16 cellular contexts compared by ENCODE assay signal in the genomic region with DNA sequence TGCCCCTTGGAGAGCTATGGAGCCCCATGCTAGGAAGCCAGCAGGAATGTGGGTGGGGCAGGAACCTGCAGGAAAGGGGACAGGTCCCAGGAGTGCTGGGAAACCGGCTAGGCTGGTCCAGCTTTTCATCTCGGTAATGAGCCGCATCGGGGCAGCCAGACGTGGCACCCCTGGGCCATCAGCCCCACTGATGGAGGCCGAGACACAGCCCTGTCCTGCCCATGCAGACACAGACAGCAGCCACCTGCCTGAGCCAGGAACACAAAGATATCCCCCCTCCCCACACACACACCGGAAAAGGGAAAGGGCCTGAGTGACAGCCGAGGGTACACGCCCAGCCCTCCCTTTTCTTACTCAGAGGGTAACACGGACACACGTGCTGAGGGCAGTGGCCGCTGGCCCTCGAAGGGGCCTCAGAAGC. TPM values are rescaled to one million over a fixed set of nuclear protein-coding genes. Genes with fewer than 3 reads are reported as not detected.
DNase-seq lines count a peak whose midpoint lies in the region; TF ChIP-seq lines count a peak whose summit lies in the region.
"Had no signal": no experiment of that assay in that cellular context is flagged by ENCODE, and none has a peak within 500 bp of the region (broad histone marks: within the 10 kb centered on the region; RNA-seq: fewer than 3 reads in every experiment).

No MANE protein-coding gene starts in this region.

- H3K27ac ChIP-seq in prostate gland (peak overlapping the region; percentile 38 to 54), right atrium auricular region (no peak overlapping the region)
- H3K27ac ChIP-seq: cardiac muscle cell had no signal

- TF ChIP-seq CTCF in prostate gland (IDR thresholded peaks at IDR 0.05) = no peak
- no peak for TF ChIP-seq CTCF in right atrium auricular region (IDR thresholded peaks at IDR 0.05)

- peak; percentile 81 for DNase-seq in DMS79 treated with DMSO at 0.1 percent for 48 hours (lab: John Stamatoyannopoulos, UW)
- DNase-seq in NCI-H69 (lab: John Stamatoyannopoulos, UW) = peak; percentile 49
- peak; percentile 70 for DNase-seq in islet precursor cell
- peak; percentile 74 for DNase-seq in prostate gland (ENCODE audit: low spot score)
- no peak for DNase-seq in NCI-H1694 treated with DMSO at 0.1 percent for 48 hours (lab: John Stamatoyannopoulos, UW)
- DNase-seq in posterior cingulate gyrus = no peak
- DNase-seq in right atrium auricular region (ENCODE audit: low spot score) = no peak
- no peak for DNase-seq in activated CD8-positive, alpha-beta memory T cell treated with anti-CD3 and anti-CD28 coated beads, Interleukin-2, amount 50 U/mL, for 48 hours
- DNase-seq: activated naive CD4-positive, alpha-beta T cell treated with Interleukin-2 at 50 U/mL for 16 hours; COR-L47; naive thymus-derived CD8-positive, alpha-beta T cell; NCI-H2081 treated with DMSO at 0.1 percent for 48 hours had no signal

- H3K27me3 ChIP-seq in prostate gland (replicated peaks; ENCODE audit: insufficient read depth) (no peaks in the 10 kb centered on the region), right atrium auricular region (no peaks in the 10 kb centered on the region)
- H3K27me3 ChIP-seq: cardiac muscle cell had no signal

- TF ChIP-seq POLR2A in prostate gland (IDR thresholded peaks at IDR 0.05) = no peak

- H3K36me3 ChIP-seq in prostate gland (no peaks in the 10 kb centered on the region), right atrium auricular region (no peaks in the 10 kb centered on the region)
- H3K36me3 ChIP-seq: cardiac muscle cell had no signal

- WGBS in prostate gland = 26% methylated on average over 12 of the region's 13 CpGs

- H3K9me3 ChIP-seq in prostate gland (no peaks in the 10 kb centered on the region), right atrium auricular region (no peaks in the 10 kb centered on the region)

- H3K4me3 ChIP-seq in prostate gland (no peak overlapping the region), right atrium auricular region (no peak overlapping the region)
- H3K4me3 ChIP-seq: cardiac muscle cell had no signal

- intact Hi-C loops in prostate gland (cut with DNase I) (no loop called here), posterior cingulate gyrus (cut with DNase I) (no loop called here)

- H3K4me1 ChIP-seq in prostate gland (replicated peaks) (peaks cover 4% of the 10 kb centered on the region), right atrium auricular region (no peaks in the 10 kb centered on the region)

RNA-seq across cellular contexts. Expression of a gene that starts 18.1 kb away (rescaled TPM):
- total RNA-seq in prostate gland (10 to 100 TPM; 39.4 to 64.3 TPM), right atrium auricular region (10 to 100 TPM in 1 of 2 donors, 1 to 10 TPM in 1; 7.5 to 17.1 TPM)
- total RNA-seq: naive thymus-derived CD8-positive, alpha-beta T cell had no signal

RNA-seq across cellular contexts. Expression of a gene that starts 39.3 kb away (rescaled TPM):
- total RNA-seq in prostate gland (under 1 TPM; 0.74 to 0.77 TPM), right atrium auricular region (1 to 10 TPM in 1 of 2 donors, under 1 TPM in 1; 0.28 to 2.0 TPM)
- total RNA-seq: glomerular endothelial cell; H4; kidney epithelial cell; naive thymus-derived CD8-positive, alpha-beta T cell had no signal

Comparison
In these comparisons a context has a peak if more than half of its experiments do, and no peak if none do; other contexts are left out.
1. DNase-seq: peak in DMS79 treated with DMSO at 0.1 percent for 48 hours (single experiment), NCI-H69 (single experiment), islet precursor cell (single experiment) and prostate gland (single experiment); none in NCI-H1694 treated with DMSO at 0.1 percent for 48 hours (single experiment), posterior cingulate gyrus (0 of 10), right atrium auricular region (single experiment) and activated CD8-positive, alpha-beta memory T cell treated with anti-CD3 and anti-CD28 coated beads, Interleukin-2, amount 50 U/mL, for 48 hours (single experiment).
2. H3K27ac ChIP-seq: peak in prostate gland (2 of 2); none in right atrium auricular region (0 of 2).